ENCODE assay signal across 9 cellular contexts in genomic region chr2:104944495-104944894, GRCh38.
DNase-seq lines count a peak whose midpoint lies in the region; ATAC-seq and TF ChIP-seq lines count a peak whose summit lies in the region.
"Had no signal": no experiment of that assay in that cellular context is flagged by ENCODE, and none has a peak within 500 bp of the region (broad histone marks: within the 10 kb centered on the region; RNA-seq: fewer than 3 reads in every experiment).

No MANE protein-coding gene starts in this region.

- no peaks in the 10 kb centered on the region for H3K4me1 Mint-ChIP-seq in T-helper 2 cell treated with Interferon-gamma antibody and Interleukin-4, amounts not matched to agents 5 μg/mL and 100 μg/mL, for 36 hours (ENCODE audit: low read depth)

- TF ChIP-seq CTCF in mucosa of descending colon (IDR thresholded peaks at IDR 0.05) (peak; percentile 12), right atrium auricular region (IDR thresholded peaks at IDR 0.05) (peak in 1 of 2 donors; percentile 19)

- H3K9me3 ChIP-seq in mucosa of descending colon, result no peaks in the 10 kb centered on the region
- H3K9me3 ChIP-seq in aorta (ENCODE audit: control insufficient read depth, low read length), result no peaks in the 10 kb centered on the region
- H3K9me3 ChIP-seq in right atrium auricular region, result no peaks in the 10 kb centered on the region

- no peaks in the 10 kb centered on the region for H3K9me3 Mint-ChIP-seq in T-helper 2 cell treated with Interferon-gamma antibody and Interleukin-4, amounts not matched to agents 5 μg/mL and 100 μg/mL, for 36 hours

- no peak overlapping the region for H3K4me3 Mint-ChIP-seq in T-helper 2 cell treated with Interferon-gamma antibody and Interleukin-4, amounts not matched to agents 5 μg/mL and 100 μg/mL, for 36 hours

- DNase-seq in DMS153 (lab: John Stamatoyannopoulos, UW) (peak; percentile 2), Kasumi-1 (lab: John Stamatoyannopoulos, UW) (peak; percentile 3 to 16), T47D (ENCODE audit: low read depth in 1 of 2, low spot score in 1 of 2) (peak; percentile 11 to 66), mucosa of descending colon (peak in 1 of 3 donors; percentile 39), aorta (no peak), right atrium auricular region (ENCODE audit: low spot score) (no peak)
- no peak for DNase-seq in T-helper 2 cell treated with Interferon-gamma antibody and Interleukin-4, amounts not matched to agents 5 μg/mL and 100 μg/mL, for 36 hours (ENCODE audit: low spot score)
- DNase-seq in stimulated activated CD4-positive, alpha-beta T cell treated with anti-CD3 and anti-CD28 coated beads, Interleukin-4, amount 100 ng/mL, for 1 hour, result no peak
- DNase-seq: cerebellar nuclear complex had no signal

- in situ Hi-C loops in T47D (cut with HindIII; ENCODE audit: low pct_unique_long_range_greater_than_20kb, low sequenced_read_pairs), result no loop called here

- no peak overlapping the region for H3K27ac ChIP-seq in aorta (ENCODE audit: low read depth in 1 of 2, low read length in 2 of 2)
- H3K27ac ChIP-seq in right atrium auricular region, result no peak overlapping the region

- H3K27me3 ChIP-seq in aorta (ENCODE audit: control insufficient read depth in 1 of 2, insufficient read depth in 2 of 2, low read length in 1 of 2) (no peaks in the 10 kb centered on the region), right atrium auricular region (no peaks in the 10 kb centered on the region)

- H3K36me3 Mint-ChIP-seq in T-helper 2 cell treated with Interferon-gamma antibody and Interleukin-4, amounts not matched to agents 5 μg/mL and 100 μg/mL, for 36 hours (ENCODE audit: low read depth), result no peaks in the 10 kb centered on the region

- H3K27me3 Mint-ChIP-seq in T-helper 2 cell treated with Interferon-gamma antibody and Interleukin-4, amounts not matched to agents 5 μg/mL and 100 μg/mL, for 36 hours (ENCODE audit: low read depth), result peaks cover 5% of the 10 kb centered on the region

- intact Hi-C loops in mucosa of descending colon (cut with DNase I, micrococcal nuclease), result no loop called here
- intact Hi-C loops in aorta (cut with DNase I), result no loop called here

- H3K4me3 ChIP-seq in mucosa of descending colon, result no peak overlapping the region
- no peak overlapping the region for H3K4me3 ChIP-seq in aorta (ENCODE audit: low read length in 2 of 2)
- H3K4me3 ChIP-seq in right atrium auricular region, result no peak overlapping the region

- H3K36me3 ChIP-seq in mucosa of descending colon (ENCODE audit: low read depth) (no peaks in the 10 kb centered on the region), aorta (ENCODE audit: control insufficient read depth in 1 of 2, insufficient read depth in 2 of 2, low read length in 1 of 2) (no peaks in the 10 kb centered on the region), right atrium auricular region (no peaks in the 10 kb centered on the region)

- peak; percentile 56 for ATAC-seq in mucosa of descending colon
- no peak for ATAC-seq in aorta (ENCODE audit: low FRiP score)

- WGBS in aorta, 2 donors, result 55 to 71% methylated on average over 1 of the region's 1 CpG

- H3K4me1 ChIP-seq in mucosa of descending colon (ENCODE audit: low read depth) (no peaks in the 10 kb centered on the region), aorta (ENCODE audit: control insufficient read depth in 1 of 2, insufficient read depth in 2 of 2, low read length in 2 of 2) (peaks cover 0 to 2% of the 10 kb centered on the region in 2 donors), right atrium auricular region (no peaks in the 10 kb centered on the region)

- no peak overlapping the region for H3K27ac Mint-ChIP-seq in T-helper 2 cell treated with Interferon-gamma antibody and Interleukin-4, amounts not matched to agents 5 μg/mL and 100 μg/mL, for 36 hours

Comparison
In these comparisons a context has a peak if more than half of its experiments do, and no peak if none do; other contexts are left out.
1. DNase-seq: peak in DMS153 (single experiment), Kasumi-1 (2 of 2) and T47D (2 of 2); none in T-helper 2 cell treated with Interferon-gamma antibody and Interleukin-4, amounts not matched to agents 5 μg/mL and 100 μg/mL, for 36 hours (single experiment), stimulated activated CD4-positive, alpha-beta T cell treated with anti-CD3 and anti-CD28 coated beads, Interleukin-4, amount 100 ng/mL, for 1 hour (single experiment), aorta (0 of 2) and right atrium auricular region (single experiment).